Comparison of ENCODE assay signal across 8 cellular contexts in the genomic region with DNA sequence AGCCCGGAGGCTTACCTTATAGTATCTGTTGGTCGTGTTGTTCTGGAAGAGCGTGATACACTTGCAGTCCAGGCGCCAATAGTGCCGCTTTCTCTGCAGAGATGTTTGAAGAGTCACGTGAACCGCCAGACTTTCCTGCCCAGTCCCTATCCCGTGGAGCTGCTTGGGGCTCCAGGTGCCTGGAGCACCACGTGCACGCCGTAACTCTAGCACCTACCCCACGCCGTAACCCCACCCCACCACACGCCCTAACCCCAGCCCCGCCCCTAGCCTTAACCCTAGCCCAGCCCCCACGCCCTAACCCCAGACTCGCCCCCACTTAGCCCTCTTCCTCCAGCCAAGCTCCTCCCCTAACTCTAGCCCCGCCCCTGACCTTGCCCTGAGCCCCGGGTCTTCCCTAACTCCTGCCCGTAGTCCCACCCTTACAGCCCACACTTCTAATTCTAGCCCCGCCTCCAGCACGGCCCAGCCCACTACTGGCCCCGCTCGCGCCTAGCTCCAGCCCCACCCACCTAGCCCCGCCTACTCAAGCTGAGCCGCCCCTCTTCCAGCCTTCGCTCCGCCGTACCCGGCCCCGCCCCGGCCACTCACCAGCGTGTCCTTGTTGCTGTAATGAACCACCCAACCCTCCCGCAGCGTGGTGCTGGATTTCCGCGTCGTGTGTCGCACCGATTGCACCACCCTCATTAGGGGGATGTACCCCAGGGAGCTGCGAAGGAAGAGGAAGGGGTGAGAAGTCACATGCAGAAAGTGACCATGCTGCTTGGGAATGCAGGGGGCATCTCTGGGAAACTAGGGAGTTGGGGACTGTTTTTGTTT. TPM values are rescaled to one million over a fixed set of nuclear protein-coding genes. Genes with fewer than 3 reads are reported as not detected.
DNase-seq lines count a peak whose midpoint lies in the region; ATAC-seq and TF ChIP-seq lines count a peak whose summit lies in the region.

No MANE protein-coding gene starts in this region.

- H3K4me1 Mint-ChIP-seq in activated T-helper 1 cell treated with anti-CD3 and anti-CD28 coated beads, Interleukin-12 subunit alpha, Interleukin-12 subunit beta, Interleukin-2, Interleukin-4 antibody, amounts not matched to agents 30 ng/mL and 10 ng/mL and 1 ng/mL, durations not matched to agents 14 hours and 24 hours and 36 hours (ENCODE audit: low read depth) = peaks cover 4% of the 10 kb centered on the region

- peak overlapping the region; percentile 47 for H3K27ac ChIP-seq in vagina

- H3K9ac ChIP-seq in NT2/D1 (ENCODE audit: insufficient read length, low read depth) = peak overlapping the region; percentile 11

- peak; percentile 76 for DNase-seq in EH (ENCODE audit: low read depth)
- peak; percentile 90 for DNase-seq in NT2/D1 (ENCODE audit: low read depth, low spot score)
- peak; percentile 91 for DNase-seq in epidermal melanocyte (ENCODE audit: insufficient read length, low spot score)
- peak; percentile 94 for DNase-seq in mesenteric fat pad (ENCODE audit: low spot score)
- DNase-seq in vagina (ENCODE audit: extremely low spot score in 2 of 2) = no peak
- DNase-seq in activated T-helper 1 cell treated with anti-CD3 and anti-CD28 coated beads, Interleukin-12 subunit alpha, Interleukin-12 subunit beta, Interleukin-2, Interleukin-4 antibody, amounts not matched to agents 30 ng/mL and 10 ng/mL and 1 ng/mL, durations not matched to agents 14 hours and 24 hours and 36 hours (ENCODE audit: low spot score) = no peak
- DNase-seq in NCI-H446 (lab: John Stamatoyannopoulos, UW) = no peak

- TF ChIP-seq CTCF in vagina (IDR thresholded peaks at IDR 0.05) = no peak

- intact Hi-C loops in vagina (cut with DNase I) = no loop called here
- intact Hi-C loops in activated T-helper 1 cell treated with anti-CD3 and anti-CD28 coated beads, Interleukin-12 subunit alpha, Interleukin-12 subunit beta, Interleukin-2, Interleukin-4 antibody, amounts not matched to agents 30 ng/mL and 10 ng/mL and 1 ng/mL, durations not matched to agents 14 hours and 24 hours and 36 hours (cut with micrococcal nuclease) = no loop called here

- no peak for ATAC-seq in HG03521 (IDR thresholded peaks at IDR 0.05; ENCODE audit: unreplicated experiment)

- H3K4me3 ChIP-seq in NT2/D1 (ENCODE audit: insufficient read length, low read depth) = peak overlapping the region; percentile 15
- H3K4me3 ChIP-seq in vagina = peak overlapping the region; percentile 11 to 26

- H3K9me3 Mint-ChIP-seq in activated T-helper 1 cell treated with anti-CD3 and anti-CD28 coated beads, Interleukin-12 subunit alpha, Interleukin-12 subunit beta, Interleukin-2, Interleukin-4 antibody, amounts not matched to agents 30 ng/mL and 10 ng/mL and 1 ng/mL, durations not matched to agents 14 hours and 24 hours and 36 hours = no peaks in the 10 kb centered on the region

- H3K27me3 Mint-ChIP-seq in activated T-helper 1 cell treated with anti-CD3 and anti-CD28 coated beads, Interleukin-12 subunit alpha, Interleukin-12 subunit beta, Interleukin-2, Interleukin-4 antibody, amounts not matched to agents 30 ng/mL and 10 ng/mL and 1 ng/mL, durations not matched to agents 14 hours and 24 hours and 36 hours (ENCODE audit: insufficient read depth) = no peaks in the 10 kb centered on the region

- no peaks in the 10 kb centered on the region for H3K4me1 ChIP-seq in NT2/D1 (ENCODE audit: insufficient read depth, insufficient read length)
- peaks cover 12% of the 10 kb centered on the region for H3K4me1 ChIP-seq in vagina

- H3K36me3 Mint-ChIP-seq in activated T-helper 1 cell treated with anti-CD3 and anti-CD28 coated beads, Interleukin-12 subunit alpha, Interleukin-12 subunit beta, Interleukin-2, Interleukin-4 antibody, amounts not matched to agents 30 ng/mL and 10 ng/mL and 1 ng/mL, durations not matched to agents 14 hours and 24 hours and 36 hours (ENCODE audit: low read depth) = peaks cover 38% of the 10 kb centered on the region

- no peak overlapping the region for H3K27ac Mint-ChIP-seq in activated T-helper 1 cell treated with anti-CD3 and anti-CD28 coated beads, Interleukin-12 subunit alpha, Interleukin-12 subunit beta, Interleukin-2, Interleukin-4 antibody, amounts not matched to agents 30 ng/mL and 10 ng/mL and 1 ng/mL, durations not matched to agents 14 hours and 24 hours and 36 hours

- no peak overlapping the region for H3K4me3 Mint-ChIP-seq in activated T-helper 1 cell treated with anti-CD3 and anti-CD28 coated beads, Interleukin-12 subunit alpha, Interleukin-12 subunit beta, Interleukin-2, Interleukin-4 antibody, amounts not matched to agents 30 ng/mL and 10 ng/mL and 1 ng/mL, durations not matched to agents 14 hours and 24 hours and 36 hours

- H3K9me3 ChIP-seq in NT2/D1 (ENCODE audit: insufficient read depth, low read length) = no peaks in the 10 kb centered on the region
- no peaks in the 10 kb centered on the region for H3K9me3 ChIP-seq in vagina

- H3K27me3 ChIP-seq in NT2/D1 (ENCODE audit: insufficient read depth, insufficient read length) (no peaks in the 10 kb centered on the region), vagina (no peaks in the 10 kb centered on the region)

- H3K36me3 ChIP-seq in NT2/D1 (ENCODE audit: insufficient read depth, insufficient read length, low read length) (peaks cover 70% of the 10 kb centered on the region), vagina (peaks cover 0 to 95% of the 10 kb centered on the region in 2 donors)

- TF ChIP-seq POLR2A in vagina (IDR thresholded peaks at IDR 0.05) = no peak

RNA-seq across cellular contexts. Expression of a gene that starts 19.6 kb away (rescaled TPM):
- total RNA-seq in mesenteric fat pad (43.2 TPM), vagina (49.4 TPM)
- 88.6 and 92.9 TPM in 2 replicates for total RNA-seq in activated T-helper 1 cell treated with anti-CD3 and anti-CD28 coated beads, Interleukin-12 subunit alpha, Interleukin-12 subunit beta, Interleukin-2, Interleukin-4 antibody, amounts not matched to agents 30 ng/mL and 10 ng/mL and 1 ng/mL, durations not matched to agents 14 hours and 24 hours and 36 hours

RNA-seq across cellular contexts. Expression of a gene that starts 36.4 kb away (rescaled TPM):
- 3.4 TPM for total RNA-seq in mesenteric fat pad
- 13.8 TPM for total RNA-seq in vagina
- total RNA-seq in activated T-helper 1 cell treated with anti-CD3 and anti-CD28 coated beads, Interleukin-12 subunit alpha, Interleukin-12 subunit beta, Interleukin-2, Interleukin-4 antibody, amounts not matched to agents 30 ng/mL and 10 ng/mL and 1 ng/mL, durations not matched to agents 14 hours and 24 hours and 36 hours = 4.3 and 5.7 TPM in 2 replicates

RNA-seq across cellular contexts. Expression of a gene that starts 48.5 kb away (rescaled TPM):
- total RNA-seq in mesenteric fat pad (13.2 TPM), vagina (14.7 TPM)
- 25.1 and 26.6 TPM in 2 replicates for total RNA-seq in activated T-helper 1 cell treated with anti-CD3 and anti-CD28 coated beads, Interleukin-12 subunit alpha, Interleukin-12 subunit beta, Interleukin-2, Interleukin-4 antibody, amounts not matched to agents 30 ng/mL and 10 ng/mL and 1 ng/mL, durations not matched to agents 14 hours and 24 hours and 36 hours

RNA-seq across cellular contexts. Expression of a gene that starts 48.9 kb away (rescaled TPM):
- total RNA-seq in mesenteric fat pad = 72.9 TPM
- total RNA-seq in vagina = 85.0 TPM
- 106 and 116 TPM in 2 replicates for total RNA-seq in activated T-helper 1 cell treated with anti-CD3 and anti-CD28 coated beads, Interleukin-12 subunit alpha, Interleukin-12 subunit beta, Interleukin-2, Interleukin-4 antibody, amounts not matched to agents 30 ng/mL and 10 ng/mL and 1 ng/mL, durations not matched to agents 14 hours and 24 hours and 36 hours

Comparison
In these comparisons a context has a peak if more than half of its experiments do, and no peak if none do; other contexts are left out.
1. DNase-seq: peak in EH (single experiment), NT2/D1 (single experiment), epidermal melanocyte (single experiment) and mesenteric fat pad (single experiment); none in vagina (0 of 2), activated T-helper 1 cell treated with anti-CD3 and anti-CD28 coated beads, Interleukin-12 subunit alpha, Interleukin-12 subunit beta, Interleukin-2, Interleukin-4 antibody, amounts not matched to agents 30 ng/mL and 10 ng/mL and 1 ng/mL, durations not matched to agents 14 hours and 24 hours and 36 hours (single experiment) and NCI-H446 (0 of 2).